1 cellular context compared by ENCODE assay signal in the genomic region with DNA sequence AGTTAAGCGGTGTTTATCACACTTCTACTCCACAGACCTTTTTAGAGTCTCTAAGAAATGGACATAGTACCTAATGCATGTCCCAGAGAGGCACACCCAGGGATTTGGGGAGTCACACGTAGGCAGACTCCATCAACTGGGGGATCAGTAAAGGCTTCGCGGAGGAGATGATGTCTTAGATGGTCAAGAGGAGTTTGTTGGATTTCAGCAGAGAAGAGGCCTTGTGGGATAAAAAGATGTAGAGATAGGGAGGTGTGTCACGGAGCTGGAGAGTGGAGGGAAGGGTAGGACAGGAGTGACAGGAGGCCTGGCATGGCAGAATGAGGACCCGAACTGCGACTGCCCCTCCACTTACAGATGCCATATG.
TF ChIP-seq lines count a peak whose summit lies in the region.

No MANE protein-coding gene starts in this region.

TF ChIP-seq in IMR-90, 13 proteins besides CTCF, POLR2A, EP300 and RAD21 (continued from another document):
- TF ChIP-seq ELK1 (IDR thresholded peaks at IDR 0.05; ENCODE audit: borderline replicate concordance, low read depth, low read length) (no peak), USF2 (IDR thresholded peaks at IDR 0.05; ENCODE audit: low read depth, low read length) (no peak), NFE2L2 (IDR thresholded peaks at IDR 0.05; ENCODE audit: low read depth, low read length) (no peak), CHD1 (IDR thresholded peaks at IDR 0.05; ENCODE audit: low read depth, low read length) (no peak)
TF ChIP-seq in IMR-90: peak in this region for 0.
